Comparison of ENCODE assay signal across 7 cellular contexts in genomic region chr18:51479736-51480135, GRCh38.
"Had no signal": no experiment of that assay in that cellular context is flagged by ENCODE, and none has a peak within 500 bp of the region (broad histone marks: within the 10 kb centered on the region; RNA-seq: fewer than 3 reads in every experiment).

No MANE protein-coding gene starts in this region.

- H3K4me3 ChIP-seq: GM23338 had no signal

- H2AFZ ChIP-seq: GM23338 had no signal

- FAIRE-seq: H1, H54, HTR-8/SVneo had no signal

- H3K4me2 ChIP-seq: GM23338 had no signal

- ATAC-seq: GM23338 had no signal

- DNase-seq: H9, HCEC 1CT, IMR-90 had no signal
